11 cellular contexts compared by ENCODE assay signal in genomic region chr15:58923696-58924300, GRCh38. TPM values are rescaled to one million over a fixed set of nuclear protein-coding genes. Genes with fewer than 3 reads are reported as not detected.
DNase-seq lines count a peak whose midpoint lies in the region; ATAC-seq and TF ChIP-seq lines count a peak whose summit lies in the region.
"Had no signal": no experiment of that assay in that cellular context is flagged by ENCODE, and none has a peak within 500 bp of the region (broad histone marks: within the 10 kb centered on the region; RNA-seq: fewer than 3 reads in every experiment).

No MANE protein-coding gene starts in this region.

- H3K4me2 ChIP-seq in IMR-90 (ENCODE audit: low read depth, low read length) (no peak overlapping the region), hepatocyte (peak overlapping the region; percentile 45)

- H3K9me3 Mint-ChIP-seq in WTC11 = no peaks in the 10 kb centered on the region
- H3K9me3 Mint-ChIP-seq: stimulated activated naive CD8-positive, alpha-beta T cell treated with anti-CD3 and anti-CD28 coated beads, Interleukin-15, Interleukin-2, amounts not matched to agents 100 ng/mL and 50 ng/mL, for 24 hours; T-cell had no signal

- H2AK9ac ChIP-seq in IMR-90 (replicated peaks; ENCODE audit: low read depth, low read length, poor library complexity) = no peak overlapping the region

- H4K5ac ChIP-seq in IMR-90 (ENCODE audit: low read depth, low read length) = no peak overlapping the region

- peaks cover 33 to 69% of the 10 kb centered on the region in 2 experiments for H3K79me1 ChIP-seq in IMR-90 (ENCODE audit: low read depth in 1 of 2, low read length in 2 of 2)

- H3K36me3 ChIP-seq in IMR-90 (ENCODE audit: control insufficient read depth, insufficient read depth, low read length) (peaks cover 13% of the 10 kb centered on the region), hepatocyte (replicated peaks; ENCODE audit: insufficient read depth, low read depth) (no peaks in the 10 kb centered on the region), suprapubic skin (peaks cover 17% of the 10 kb centered on the region), adrenal gland (replicated peaks in 1 of 2) (peaks cover 0 to 31% of the 10 kb centered on the region in 2 donors)

- H3K36me3 Mint-ChIP-seq in WTC11 = peaks cover 39% of the 10 kb centered on the region

- no peaks in the 10 kb centered on the region for H3K9me2 ChIP-seq in hepatocyte (replicated peaks; ENCODE audit: insufficient read depth)

- intact Hi-C loops in IMR-90 (cut with micrococcal nuclease) = no loop called here
- intact Hi-C loops in adrenal gland (cut with DNase I) = loop anchor here in 1 of 2 donors (10.0 kb wide), 1 partner anchor 149 kb away; the partner anchor contains the start of gene MINDY2

- CTCF ChIA-PET in IMR-90 (lab: Yijun Ruan, JAX) (interaction anchor here (0.6 kb wide), 1 partner anchor 40 kb away, joined by 3 read pairs; no protein-coding TSS in a partner anchor), WTC11 (lab: Charles Lee) (interaction anchor here (0.5 kb wide), 1 partner anchor 18 kb away, joined by 4 read pairs; no protein-coding TSS in a partner anchor)

- peak overlapping the region; percentile 26 for H2BK5ac ChIP-seq in IMR-90 (ENCODE audit: low read depth, low read length, poor library complexity, severe bottlenecking)

- H3K27me3 Mint-ChIP-seq in WTC11 (ENCODE audit: low read depth) = no peaks in the 10 kb centered on the region
- H3K27me3 Mint-ChIP-seq: stimulated activated naive CD8-positive, alpha-beta T cell treated with anti-CD3 and anti-CD28 coated beads, Interleukin-15, Interleukin-2, amounts not matched to agents 100 ng/mL and 50 ng/mL, for 24 hours; T-cell had no signal

- H3K4me1 ChIP-seq in IMR-90 (ENCODE audit: control insufficient read depth, insufficient read depth, low read length) (peaks cover 9% of the 10 kb centered on the region), hepatocyte (ENCODE audit: insufficient read depth) (peaks cover 5% of the 10 kb centered on the region), suprapubic skin (peaks cover 39% of the 10 kb centered on the region), adrenal gland (replicated peaks in 1 of 2) (peaks cover 13 to 26% of the 10 kb centered on the region in 2 donors)

- ATAC-seq in IMR-90 (ENCODE audit: low read depth) (no peak), WTC11 (no peak)
- ATAC-seq: T-cell had no signal

- no peak overlapping the region for H3K14ac ChIP-seq in IMR-90 (replicated peaks; ENCODE audit: low read depth, low read length)

- POLR2A ChIA-PET in IMR-90 (lab: Charles Lee; ENCODE audit: unreplicated experiment) (no interaction called here), WTC11 (lab: Charles Lee) (no interaction called here)

- H2AK5ac ChIP-seq in IMR-90 (ENCODE audit: low read depth, low read length) = no peak overlapping the region

- 92% methylated on average over 2 of the region's 10 CpGs; no CpG with 5 or more reads in 1 of the 2 experiments for WGBS in IMR-90 (ENCODE audit: extremely low coverage in 2 of 2, insufficient read length in 1 of 2), 2 experiments
- WGBS in hepatocyte (ENCODE audit: low lambda C conversion rate, missing lambda C conversion rate) = 89% methylated on average over 10 of the region's 10 CpGs
- 48% methylated on average over 10 of the region's 10 CpGs for WGBS in suprapubic skin
- 79 to 85% (median 81%) methylated on average over 10 of the region's 10 CpGs for WGBS in adrenal gland, 4 donors

- peak overlapping the region; percentile 45 for H3K27ac Mint-ChIP-seq in WTC11
- H3K27ac Mint-ChIP-seq: stimulated activated naive CD8-positive, alpha-beta T cell treated with anti-CD3 and anti-CD28 coated beads, Interleukin-15, Interleukin-2, amounts not matched to agents 100 ng/mL and 50 ng/mL, for 24 hours had no signal

- H3K27me3 ChIP-seq in IMR-90 (ENCODE audit: control insufficient read depth, insufficient read depth, low read length) (no peaks in the 10 kb centered on the region), hepatocyte (no peaks in the 10 kb centered on the region), suprapubic skin (no peaks in the 10 kb centered on the region), adrenal gland (no peaks in the 10 kb centered on the region)

- H2AFZ ChIP-seq in IMR-90 (replicated peaks; ENCODE audit: low read length, poor library complexity) (no peak overlapping the region), hepatocyte (no peak overlapping the region)

- H3K56ac ChIP-seq in IMR-90 (ENCODE audit: extremely low read depth, insufficient read depth, low read length) = no peak overlapping the region

- H3K27ac ChIP-seq in IMR-90 (ENCODE audit: insufficient read depth, low read length) (no peak overlapping the region), hepatocyte (peak overlapping the region; percentile 17), suprapubic skin (peak overlapping the region; percentile 66), adrenal gland (peak overlapping the region in 2 of 5 donors; percentile 15 to 61)

- no peak overlapping the region for H2BK120ac ChIP-seq in IMR-90 (ENCODE audit: low read depth, low read length)

- no peak overlapping the region for H3K18ac ChIP-seq in IMR-90 (ENCODE audit: low read depth, low read length)

- H3K9me3 ChIP-seq in IMR-90 (ENCODE audit: control insufficient read depth, insufficient read depth, low read length) = no peaks in the 10 kb centered on the region
- H3K9me3 ChIP-seq in hepatocyte (ENCODE audit: low read depth) = no peaks in the 10 kb centered on the region
- no peaks in the 10 kb centered on the region for H3K9me3 ChIP-seq in suprapubic skin
- no peaks in the 10 kb centered on the region for H3K9me3 ChIP-seq in adrenal gland (replicated peaks in 1 of 3)

- peaks cover 96% of the 10 kb centered on the region for H3K79me2 ChIP-seq in hepatocyte

- H4K8ac ChIP-seq in IMR-90 (ENCODE audit: low read depth in 2 of 2, low read length in 2 of 2) = peak overlapping the region in 1 of 2 experiments; percentile 42; a peak in 1 of 4 replicates

- H2BK20ac ChIP-seq in IMR-90 (ENCODE audit: low read depth, low read length) = no peak overlapping the region

- no peak overlapping the region for H3K23ac ChIP-seq in IMR-90 (ENCODE audit: low read depth, low read length)

- DNase-seq in IMR-90 (no peak), WTC11 (ENCODE audit: low spot score) (no peak), hepatocyte (ENCODE audit: low spot score) (no peak), suprapubic skin (ENCODE audit: low spot score in 2 of 2) (no peak), G401 (ENCODE audit: low spot score) (no peak), adrenal gland (no peak), ureter (ENCODE audit: low spot score) (no peak)
- DNase-seq: activated CD4-positive, alpha-beta T cell treated with anti-CD3 and anti-CD28 coated beads, Interleukin-2, amount 50 U/mL, for 4 hours; activated gamma-delta T cell; T-cell had no signal

- TF ChIP-seq CTCF in IMR-90 (conservative IDR thresholded peaks at IDR 0.05; ENCODE audit: low read depth, low read length) = no peak
- TF ChIP-seq CTCF in WTC11 (IDR thresholded peaks at IDR 0.05) = no peak
- TF ChIP-seq CTCF in hepatocyte (IDR thresholded peaks at IDR 0.05; ENCODE audit: poor library complexity) = no peak
- no peak for TF ChIP-seq CTCF in suprapubic skin (IDR thresholded peaks at IDR 0.05)
- no peak for TF ChIP-seq CTCF in adrenal gland (IDR thresholded peaks at IDR 0.05)

- H3K4me3 ChIP-seq in IMR-90 (ENCODE audit: insufficient read depth, low read depth, low read length) (no peak overlapping the region), hepatocyte (no peak overlapping the region), suprapubic skin (no peak overlapping the region), adrenal gland (no peak overlapping the region)

- H3K9me1 ChIP-seq in IMR-90 (ENCODE audit: insufficient read depth, low read length) = peaks cover 3% of the 10 kb centered on the region

- TF ChIP-seq EP300 in suprapubic skin (IDR thresholded peaks at IDR 0.05) = no peak

- no TSS peak for BruUV-seq in IMR-90 (replicated peaks; lab: Mats Ljungman, UMichigan)

- H4K20me1 ChIP-seq in IMR-90 (ENCODE audit: insufficient read depth, low read length) (peaks cover 41% of the 10 kb centered on the region), hepatocyte (ENCODE audit: insufficient read depth, poor library complexity, severe bottlenecking) (peaks cover 42% of the 10 kb centered on the region)

- no peak overlapping the region for H3K4me3 Mint-ChIP-seq in WTC11
- H3K4me3 Mint-ChIP-seq: stimulated activated naive CD8-positive, alpha-beta T cell treated with anti-CD3 and anti-CD28 coated beads, Interleukin-15, Interleukin-2, amounts not matched to agents 100 ng/mL and 50 ng/mL, for 24 hours; T-cell had no signal

- peaks cover 34% of the 10 kb centered on the region for H3K4me1 Mint-ChIP-seq in WTC11

- H4K91ac ChIP-seq in IMR-90 (ENCODE audit: insufficient read depth, low read depth, low read length) = no peak overlapping the region

- no peak overlapping the region for H3K4ac ChIP-seq in IMR-90 (ENCODE audit: low read depth, low read length)

- in situ Hi-C loops in IMR-90 (cut with MboI; ENCODE audit: low sequenced_read_pairs) (no loop called here), G401 (cut with HindIII; ENCODE audit: low sequenced_read_pairs) (no loop called here)

- no peak overlapping the region for H2BK15ac ChIP-seq in IMR-90 (ENCODE audit: low read depth, low read length)

- dilution Hi-C loops in IMR-90 (cut with HindIII; ENCODE audit: low sequenced_read_pairs, unreplicated experiment) = no loop called here

- H3K9ac ChIP-seq in IMR-90 (ENCODE audit: low read depth, low read length) = no peak overlapping the region

- TF ChIP-seq POLR2A in IMR-90 (IDR thresholded peaks at IDR 0.05; ENCODE audit: low read depth, low read length) = no peak
- no peak for TF ChIP-seq POLR2A in suprapubic skin (IDR thresholded peaks at IDR 0.05)
- no peak for TF ChIP-seq POLR2A in adrenal gland (IDR thresholded peaks at IDR 0.05)

- TF ChIP-seq RAD21 in IMR-90 (IDR thresholded peaks at IDR 0.05; ENCODE audit: low read length) = no peak

TF ChIP-seq in IMR-90, 13 proteins besides CTCF, POLR2A, EP300 and RAD21:
- no peak for TF ChIP-seq RFX5 (IDR thresholded peaks at IDR 0.05; ENCODE audit: low read depth, low read length)
- no peak for TF ChIP-seq MXI1 (IDR thresholded peaks at IDR 0.05; ENCODE audit: borderline replicate concordance, low read depth, low read length)
TF ChIP-seq in IMR-90: peak in this region for 0.

TF ChIP-seq in WTC11, 78 proteins besides CTCF, POLR2A, EP300 and RAD21 (continues in another document):
- TF ChIP-seq NFYB (CRISPR knock-in tag; conservative IDR thresholded peaks at IDR 0.05; ENCODE audit: low read depth) = no peak

RNA-seq across cellular contexts. Expression of gene SLTM, which starts 9.7 kb away (rescaled TPM):
- total RNA-seq in IMR-90 (2012; rRNA removed) (36.0 and 66.7 TPM in 2 replicates), WTC11 (2021) (106 to 126 TPM (median 107 TPM) in 3 replicates), hepatocyte (70.7 and 73.0 TPM in 2 replicates), suprapubic skin (100 to 1,000 TPM in 2 of 4 donors, 10 to 100 TPM in 2; 73.2 to 213 (median 98.0) TPM), adrenal gland (10 to 100 TPM; 31.4 to 76.9 (median 48.9) TPM), ureter (159 TPM)
- polyA plus RNA-seq in IMR-90 (2012; rRNA removed) (47.2 and 57.6 TPM in 2 replicates), hepatocyte (75.0 and 85.4 TPM in 2 replicates), adrenal gland (10 to 100 TPM; 56.6 to 87.0 (median 64.2) TPM)
- polyA plus RNA-seq in IMR-90 (2012; cell fraction: cytosol; rRNA removed) = 8.8 and 10.4 TPM in 2 replicates
- polyA plus RNA-seq in IMR-90 (2012; cell fraction: nucleus; rRNA removed; ENCODE audit: low replicate concordance) = 43.5 and 185 TPM in 2 replicates
- total RNA-seq in G401 (2014; rRNA removed; shearing (Covaris generic)) = 30.7 and 53.4 TPM in 2 replicates
